Comparison of ENCODE assay signal across 8 cellular contexts in genomic region chr16:4350365-4350786, GRCh38. TPM values are rescaled to one million over a fixed set of nuclear protein-coding genes. Genes with fewer than 3 reads are reported as not detected.
DNase-seq lines count a peak whose midpoint lies in the region; ATAC-seq and TF ChIP-seq lines count a peak whose summit lies in the region.

No MANE protein-coding gene starts in this region.

- H4K20me1 ChIP-seq in OCI-LY3 (ENCODE audit: insufficient read depth, low read length): peaks cover 23% of the 10 kb centered on the region

- DNase-seq in GM12864 (ENCODE audit: low read depth) (no peak), progenitor cell of endocrine pancreas (ENCODE audit: low spot score, unreplicated experiment) (no peak), C1 segment of cervical spinal cord (lab: John Stamatoyannopoulos, UW) (no peak), glomerular visceral epithelial cell (ENCODE audit: extremely low spot score) (no peak)
- DNase-seq in stimulated activated naive CD4-positive, alpha-beta T cell treated with Interleukin-2 at 50 U/mL for 16 hours (lab: John Stamatoyannopoulos, UW): no peak
- no peak for DNase-seq in stimulated activated CD4-positive, alpha-beta T cell treated with anti-CD3 and anti-CD28 coated beads, Interleukin-4, amount 100 ng/mL, for 24 hours

- H3K4me3 Mint-ChIP-seq in progenitor cell of endocrine pancreas (ENCODE audit: low read depth): peak overlapping the region; percentile 88

- peaks cover 58% of the 10 kb centered on the region for H3K79me2 ChIP-seq in OCI-LY3 (ENCODE audit: low read length)

- H3K36me3 ChIP-seq in OCI-LY3 (replicated peaks; ENCODE audit: low read depth, low read length): no peaks in the 10 kb centered on the region

- TF ChIP-seq CTCF in GM12864 (IDR thresholded peaks at IDR 0.05; ENCODE audit: low read depth, low read length, missing control alignments) (no peak), OCI-LY3 (IDR thresholded peaks at IDR 0.05; ENCODE audit: low read depth, low read length) (no peak), progenitor cell of endocrine pancreas (IDR thresholded peaks at IDR 0.05; ENCODE audit: unreplicated experiment) (no peak)

- H3K9ac ChIP-seq in OCI-LY3 (ENCODE audit: low read length): peak overlapping the region; percentile 89

- peak overlapping the region; percentile 11 for H3K27ac ChIP-seq in OCI-LY3 (ENCODE audit: low read length)

- H3K4me2 ChIP-seq in OCI-LY3 (ENCODE audit: low read length): peak overlapping the region; percentile 70

- no peaks in the 10 kb centered on the region for H3K9me3 ChIP-seq in OCI-LY3 (ENCODE audit: insufficient read depth, low read length)

- H3K4me1 ChIP-seq in OCI-LY3 (ENCODE audit: low read length): peaks cover 9% of the 10 kb centered on the region

- H3K36me3 Mint-ChIP-seq in progenitor cell of endocrine pancreas (ENCODE audit: insufficient read depth): peaks cover 2% of the 10 kb centered on the region

- H3K4me1 Mint-ChIP-seq in progenitor cell of endocrine pancreas (ENCODE audit: low read depth): peaks cover 5% of the 10 kb centered on the region

- no peaks in the 10 kb centered on the region for H3K9me3 Mint-ChIP-seq in progenitor cell of endocrine pancreas (ENCODE audit: low read depth)

- ATAC-seq in esophagus mucosa: peak; percentile 30

- H2AFZ ChIP-seq in OCI-LY3 (ENCODE audit: low read depth, low read length): no peak overlapping the region

- H3K27me3 Mint-ChIP-seq in progenitor cell of endocrine pancreas: no peaks in the 10 kb centered on the region

- H3K4me3 ChIP-seq in GM12864 (ENCODE audit: low read depth, low read length): peak overlapping the region; percentile 100
- peak overlapping the region; percentile 97 for H3K4me3 ChIP-seq in OCI-LY3 (ENCODE audit: low read length)

- no peaks in the 10 kb centered on the region for H3K27me3 ChIP-seq in OCI-LY3 (ENCODE audit: low read depth, low read length)

- peak overlapping the region; percentile 91 for H3K27ac Mint-ChIP-seq in progenitor cell of endocrine pancreas

RNA-seq across cellular contexts. Expression of gene PAM16, which starts 0.7 kb away (rescaled TPM):
- 34.3 TPM for total RNA-seq in esophagus mucosa
- 33.5 and 36.7 TPM in 2 replicates for total RNA-seq in progenitor cell of endocrine pancreas

RNA-seq across cellular contexts. Expression of gene VASN, which starts 21.3 kb away (rescaled TPM):
- 16.6 TPM for total RNA-seq in esophagus mucosa
- total RNA-seq in progenitor cell of endocrine pancreas: 3.8 and 4.0 TPM in 2 replicates

RNA-seq across cellular contexts. Expression of gene GLIS2, which starts 34.5 kb away (rescaled TPM):
- total RNA-seq in esophagus mucosa: 0.80 TPM
- 22.2 and 23.2 TPM in 2 replicates for total RNA-seq in progenitor cell of endocrine pancreas

Comparison
In these comparisons a context has a peak if more than half of its experiments do, and no peak if none do; other contexts are left out.
1. RNA of gene GLIS2, which starts 34.5 kb away (total RNA-seq): 22.2 to 23.2 TPM in progenitor cell of endocrine pancreas; 0.80 TPM in esophagus mucosa (single experiment); every median in the first group is over 10 times any median in the second.